13 cellular contexts compared by ENCODE assay signal in genomic region chr2:182541268-182541667, GRCh38.
A peak's percentile ranks its signal among the peaks of the same experiment; 100 is the strongest.
DNase-seq lines count a peak whose midpoint lies in the region; ATAC-seq and TF ChIP-seq lines count a peak whose summit lies in the region.
"Had no signal": no experiment of that assay in that cellular context is flagged by ENCODE, and none has a peak within 500 bp of the region (broad histone marks: within the 10 kb centered on the region; RNA-seq: fewer than 3 reads in every experiment).

No MANE protein-coding gene starts in this region.

- H3K4me3 Mint-ChIP-seq in immature natural killer cell: no peak overlapping the region
- H3K4me3 Mint-ChIP-seq: activated naive CD8-positive, alpha-beta T cell treated with anti-CD3 and anti-CD28 coated beads, Interleukin-2, amount 10 ng/mL, durations not matched to agents 7 days and 5 days had no signal

- no peaks in the 10 kb centered on the region for H3K4me1 ChIP-seq in tibial nerve
- no peaks in the 10 kb centered on the region for H3K4me1 ChIP-seq in tibial artery

- H3K27ac ChIP-seq in tibial nerve (no peak overlapping the region), tibial artery (no peak overlapping the region)
- H3K27ac ChIP-seq: esophagus squamous epithelium had no signal

- H3K36me3 Mint-ChIP-seq in immature natural killer cell: no peaks in the 10 kb centered on the region
- H3K36me3 Mint-ChIP-seq: activated naive CD8-positive, alpha-beta T cell treated with anti-CD3 and anti-CD28 coated beads, Interleukin-2, amount 10 ng/mL, durations not matched to agents 7 days and 5 days had no signal

- peaks cover 2 to 7% of the 10 kb centered on the region in 2 donors for H3K4me1 Mint-ChIP-seq in immature natural killer cell

- peaks cover 0 to 4% (median 0%) of the 10 kb centered on the region in 6 donors for H3K9me3 Mint-ChIP-seq in immature natural killer cell
- H3K9me3 Mint-ChIP-seq: activated naive CD8-positive, alpha-beta T cell treated with anti-CD3 and anti-CD28 coated beads, Interleukin-2, amount 10 ng/mL, durations not matched to agents 7 days and 5 days had no signal

- intact Hi-C loops in tibial artery (cut with DNase I; ENCODE audit: low total_unique reads): no loop called here

- no peaks in the 10 kb centered on the region for H3K27me3 ChIP-seq in tibial nerve
- no peaks in the 10 kb centered on the region for H3K27me3 ChIP-seq in tibial artery
- H3K27me3 ChIP-seq: esophagus squamous epithelium had no signal

- DNase-seq in GM12865 (ENCODE audit: low read depth) (peak; percentile 18), tibial nerve (ENCODE audit: low spot score in 2 of 2) (no peak), tibial artery (no peak), immature natural killer cell (no peak)
- DNase-seq in activated effector memory CD4-positive, alpha-beta T cell treated with anti-CD3 and anti-CD28 coated beads, Interleukin-2, amount 50 U/mL, for 16 hours: no peak
- DNase-seq: activated naive CD8-positive, alpha-beta T cell treated with anti-CD3 and anti-CD28 coated beads, Interleukin-2, amount 10 ng/mL, durations not matched to agents 7 days and 5 days; esophagus squamous epithelium; NCI-H187; substantia nigra; T-helper 1 cell had no signal

- no peak for TF ChIP-seq EP300 in tibial nerve (IDR thresholded peaks at IDR 0.05)

- H3K27ac Mint-ChIP-seq in immature natural killer cell: no peak overlapping the region
- H3K27ac Mint-ChIP-seq: activated naive CD8-positive, alpha-beta T cell treated with anti-CD3 and anti-CD28 coated beads, Interleukin-2, amount 10 ng/mL, durations not matched to agents 7 days and 5 days had no signal

- peaks cover 0 to 2% (median 2%) of the 10 kb centered on the region in 3 donors for H3K27me3 Mint-ChIP-seq in immature natural killer cell (ENCODE audit: low read depth in 3 of 3)

- TF ChIP-seq CTCF in GM12865 (IDR thresholded peaks at IDR 0.05; ENCODE audit: insufficient read depth, low read depth, low read length, missing control alignments): no peak
- TF ChIP-seq CTCF in tibial nerve (IDR thresholded peaks at IDR 0.05): no peak
- TF ChIP-seq CTCF in tibial artery (IDR thresholded peaks at IDR 0.05): no peak

- no peak overlapping the region for H3K4me3 ChIP-seq in GM12865 (ENCODE audit: low read depth, low read length)
- H3K4me3 ChIP-seq in tibial nerve: no peak overlapping the region
- H3K4me3 ChIP-seq in tibial artery: no peak overlapping the region
- H3K4me3 ChIP-seq: esophagus squamous epithelium had no signal

- ATAC-seq in GM19452 (IDR thresholded peaks at IDR 0.05; ENCODE audit: unreplicated experiment): peak; percentile 84
- peak; percentile 55 for ATAC-seq in HG02852 (IDR thresholded peaks at IDR 0.05; ENCODE audit: unreplicated experiment)
- peak; percentile 79 for ATAC-seq in HG03558 (IDR thresholded peaks at IDR 0.05; ENCODE audit: extremely low read depth, unreplicated experiment)

- no peaks in the 10 kb centered on the region for H3K36me3 ChIP-seq in tibial nerve
- no peaks in the 10 kb centered on the region for H3K36me3 ChIP-seq in tibial artery
- H3K36me3 ChIP-seq: esophagus squamous epithelium had no signal

- TF ChIP-seq POLR2A in tibial nerve (IDR thresholded peaks at IDR 0.05): no peak

- H3K9me3 ChIP-seq in tibial nerve (no peaks in the 10 kb centered on the region), tibial artery (no peaks in the 10 kb centered on the region)
- H3K9me3 ChIP-seq: esophagus squamous epithelium had no signal
